Comparison of ENCODE assay signal across 2 cellular contexts in the genomic region with DNA sequence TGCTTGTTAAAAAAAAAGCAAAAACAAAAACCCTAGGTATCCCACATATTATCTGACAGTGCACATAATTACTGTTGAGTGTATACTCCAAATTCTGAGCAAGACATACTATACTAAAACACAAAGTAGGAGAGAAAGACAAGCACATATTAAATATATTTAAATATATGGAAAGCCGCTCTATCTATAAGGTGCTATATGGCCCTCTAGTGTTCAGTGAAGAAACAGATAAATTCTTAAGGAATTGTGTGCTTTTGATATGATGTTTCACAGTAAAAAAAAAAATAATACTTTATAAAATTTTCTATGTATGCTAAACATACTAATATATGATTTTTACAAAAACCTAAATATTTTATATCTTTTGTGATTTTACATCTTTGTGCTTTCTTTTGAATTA.
TF ChIP-seq lines count a peak whose summit lies in the region.

No MANE protein-coding gene starts in this region.

TF ChIP-seq in HCT116, 20 proteins besides CTCF, POLR2A, EP300 and RAD21 (continued from another document):
- TF ChIP-seq ZBTB33 (IDR thresholded peaks at IDR 0.05; ENCODE audit: extremely low read depth, insufficient replicate concordance, low read length): no peak
- TF ChIP-seq SRF (IDR thresholded peaks at IDR 0.05; ENCODE audit: low read depth): no peak
- TF ChIP-seq JUND (IDR thresholded peaks at IDR 0.05): no peak
- TF ChIP-seq CEBPB (IDR thresholded peaks at IDR 0.05; ENCODE audit: low read depth): no peak
- TF ChIP-seq ATF3 (IDR thresholded peaks at IDR 0.05): no peak
- TF ChIP-seq ELF1 (IDR thresholded peaks at IDR 0.05; ENCODE audit: borderline replicate concordance, low read depth): no peak
- no peak for TF ChIP-seq EGR1 (IDR thresholded peaks at IDR 0.05; ENCODE audit: low read depth)
- TF ChIP-seq SIN3A (IDR thresholded peaks at IDR 0.05; ENCODE audit: low read depth): no peak
- TF ChIP-seq ZNF274 (IDR thresholded peaks at IDR 0.05; ENCODE audit: low read depth, low read length): no peak
- no peak for TF ChIP-seq POLR2AphosphoS5 (IDR thresholded peaks at IDR 0.05; ENCODE audit: low read depth, low read length)
- TF ChIP-seq, protein P1, sequence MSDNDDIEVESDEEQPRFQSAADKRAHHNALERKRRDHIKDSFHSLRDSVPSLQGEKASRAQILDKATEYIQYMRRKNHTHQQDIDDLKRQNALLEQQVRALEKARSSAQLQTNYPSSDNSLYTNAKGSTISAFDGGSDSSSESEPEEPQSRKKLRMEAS (IDR thresholded peaks at IDR 0.05): no peak
- TF ChIP-seq ZFX (IDR thresholded peaks at IDR 0.05): no peak
- TF ChIP-seq, protein P2, sequence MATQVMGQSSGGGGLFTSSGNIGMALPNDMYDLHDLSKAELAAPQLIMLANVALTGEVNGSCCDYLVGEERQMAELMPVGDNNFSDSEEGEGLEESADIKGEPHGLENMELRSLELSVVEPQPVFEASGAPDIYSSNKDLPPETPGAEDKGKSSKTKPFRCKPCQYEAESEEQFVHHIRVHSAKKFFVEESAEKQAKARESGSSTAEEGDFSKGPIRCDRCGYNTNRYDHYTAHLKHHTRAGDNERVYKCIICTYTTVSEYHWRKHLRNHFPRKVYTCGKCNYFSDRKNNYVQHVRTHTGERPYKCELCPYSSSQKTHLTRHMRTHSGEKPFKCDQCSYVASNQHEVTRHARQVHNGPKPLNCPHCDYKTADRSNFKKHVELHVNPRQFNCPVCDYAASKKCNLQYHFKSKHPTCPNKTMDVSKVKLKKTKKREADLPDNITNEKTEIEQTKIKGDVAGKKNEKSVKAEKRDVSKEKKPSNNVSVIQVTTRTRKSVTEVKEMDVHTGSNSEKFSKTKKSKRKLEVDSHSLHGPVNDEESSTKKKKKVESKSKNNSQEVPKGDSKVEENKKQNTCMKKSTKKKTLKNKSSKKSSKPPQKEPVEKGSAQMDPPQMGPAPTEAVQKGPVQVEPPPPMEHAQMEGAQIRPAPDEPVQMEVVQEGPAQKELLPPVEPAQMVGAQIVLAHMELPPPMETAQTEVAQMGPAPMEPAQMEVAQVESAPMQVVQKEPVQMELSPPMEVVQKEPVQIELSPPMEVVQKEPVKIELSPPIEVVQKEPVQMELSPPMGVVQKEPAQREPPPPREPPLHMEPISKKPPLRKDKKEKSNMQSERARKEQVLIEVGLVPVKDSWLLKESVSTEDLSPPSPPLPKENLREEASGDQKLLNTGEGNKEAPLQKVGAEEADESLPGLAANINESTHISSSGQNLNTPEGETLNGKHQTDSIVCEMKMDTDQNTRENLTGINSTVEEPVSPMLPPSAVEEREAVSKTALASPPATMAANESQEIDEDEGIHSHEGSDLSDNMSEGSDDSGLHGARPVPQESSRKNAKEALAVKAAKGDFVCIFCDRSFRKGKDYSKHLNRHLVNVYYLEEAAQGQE (IDR thresholded peaks at IDR 0.05; ENCODE audit: low read depth): no peak
- TF ChIP-seq EZH2phosphoT487 (IDR thresholded peaks at IDR 0.05; ENCODE audit: borderline replicate concordance): no peak
- TF ChIP-seq FOSL1 (IDR thresholded peaks at IDR 0.05; ENCODE audit: low read depth): no peak

TF ChIP-seq in SK-N-SH, 30 proteins besides CTCF, POLR2A, EP300 and RAD21 (continued from another document):
- TF ChIP-seq IRF3 (IDR thresholded peaks at IDR 0.05; ENCODE audit: low read depth, low read length) (no peak), JUND (IDR thresholded peaks at IDR 0.05) (no peak), RFX5 (IDR thresholded peaks at IDR 0.05; ENCODE audit: low read length) (no peak)
